ENCODE assay signal across 18 cellular contexts in the genomic region with DNA sequence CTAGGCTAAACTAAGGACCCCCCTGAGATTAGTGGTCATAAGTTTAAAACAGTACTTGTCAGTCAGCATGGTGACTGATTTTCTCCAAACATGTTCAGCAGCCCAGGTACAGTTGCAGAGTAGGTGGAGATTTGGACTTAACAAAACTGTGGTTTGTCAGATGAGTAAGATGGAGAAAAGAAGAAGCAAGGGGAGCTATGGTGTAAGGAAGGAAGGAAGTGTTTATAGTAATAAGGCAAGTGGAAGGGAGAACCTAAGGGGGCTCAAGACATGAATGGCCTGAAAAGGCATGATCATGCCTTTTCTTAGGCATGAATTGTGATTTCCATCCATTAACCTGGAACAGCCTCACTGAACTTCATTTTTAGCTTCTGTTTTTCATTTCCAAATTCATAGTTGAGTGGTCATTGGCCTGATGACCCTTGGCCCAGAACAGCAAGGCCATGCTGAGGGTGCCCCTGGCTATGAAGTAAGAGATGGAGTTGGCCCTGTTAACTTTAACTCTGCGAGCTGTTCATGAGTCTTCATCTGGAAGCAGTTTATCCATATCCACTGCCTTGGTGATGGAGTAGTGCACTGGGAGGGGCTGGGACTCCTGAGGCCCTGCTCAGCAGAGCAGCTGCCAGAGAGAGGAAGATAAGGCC.
A peak's percentile ranks its signal among the peaks of the same experiment; 100 is the strongest.
DNase-seq lines count a peak whose midpoint lies in the region; ATAC-seq, FAIRE-seq and TF ChIP-seq lines count a peak whose summit lies in the region.
"Had no signal": no experiment of that assay in that cellular context is flagged by ENCODE, and none has a peak within 500 bp of the region (broad histone marks: within the 10 kb centered on the region; RNA-seq: fewer than 3 reads in every experiment).

No MANE protein-coding gene starts in this region.

- no TSS peak for BruUV-seq in OCI-LY7 (replicated peaks; lab: Mats Ljungman, UMichigan)

- 0 out of 2 replicates have a peak, but pooled peaks cover 4% of the 10 kb centered on the region for H3K79me2 ChIP-seq in OCI-LY7 (ENCODE audit: insufficient read depth, low read depth, low read length)

- H3K36me3 ChIP-seq in right lobe of liver (no peaks in the 10 kb centered on the region), OCI-LY7 (ENCODE audit: insufficient read depth, low read length) (peaks cover 49% of the 10 kb centered on the region)
- H3K36me3 ChIP-seq: SJCRH30, uterus had no signal

- peaks cover 6% of the 10 kb centered on the region for H3K9me3 Mint-ChIP-seq in activated T-cell treated with anti-CD3 and anti-CD28 coated beads, Interleukin-2, amount 50 U/mL, for 4 hours

- H3K4me2 ChIP-seq in OCI-LY7 (ENCODE audit: low read length) = no peak overlapping the region

- H3K9me3 ChIP-seq in right lobe of liver (no peaks in the 10 kb centered on the region), OCI-LY7 (ENCODE audit: low read length) (peaks cover 11% of the 10 kb centered on the region)
- H3K9me3 ChIP-seq: uterus had no signal

- 0 out of 2 replicates have a peak, but pooled peaks cover 6% of the 10 kb centered on the region for H3K9me2 ChIP-seq in OCI-LY7 (ENCODE audit: insufficient read depth, low read length)

- H3K36me3 Mint-ChIP-seq in activated T-cell treated with anti-CD3 and anti-CD28 coated beads, Interleukin-2, amount 50 U/mL, for 4 hours (ENCODE audit: insufficient read depth) = peaks cover 42% of the 10 kb centered on the region

- TF ChIP-seq POLR2A in right lobe of liver (IDR thresholded peaks at IDR 0.05) = no peak
- no peak for TF ChIP-seq POLR2A in GM18505 (IDR thresholded peaks at IDR 0.05; ENCODE audit: borderline replicate concordance, extremely low read depth, insufficient read depth, insufficient read length)

- TF ChIP-seq CTCF in right lobe of liver (IDR thresholded peaks at IDR 0.05) (no peak), OCI-LY7 (conservative IDR thresholded peaks at IDR 0.05; ENCODE audit: low read length) (no peak)

- CTCF ChIA-PET in OCI-LY7 (lab: Charles Lee; ENCODE audit: unreplicated experiment) = no interaction called here

- H3K4me3 ChIP-seq in right lobe of liver = no peak overlapping the region
- no peak overlapping the region for H3K4me3 ChIP-seq in OCI-LY7 (ENCODE audit: low read depth, low read length, poor library complexity, severe bottlenecking)
- H3K4me3 ChIP-seq: SJCRH30, uterus had no signal

- H3K27me3 Mint-ChIP-seq in activated T-cell treated with anti-CD3 and anti-CD28 coated beads, Interleukin-2, amount 50 U/mL, for 4 hours (ENCODE audit: low read depth) = no peaks in the 10 kb centered on the region
- H3K27me3 Mint-ChIP-seq: CD8-positive, alpha-beta memory T cell had no signal

- POLR2A ChIA-PET in OCI-LY7 (lab: Charles Lee) = interaction anchor here (1.1 kb wide), 1 partner anchor 19 kb away, joined by 3 read pairs; no protein-coding TSS in a partner anchor

- no peak for DNase-seq in activated T-cell treated with anti-CD3 and anti-CD28 coated beads, Interleukin-2, amount 50 U/mL, for 4 hours
- no peak for DNase-seq in activated T-cell treated with anti-CD3 and anti-CD28 coated beads for 4 hours
- DNase-seq in GM18507 (ENCODE audit: extremely low spot score, insufficient read length, low read depth) = no peak
- DNase-seq in OCI-M1 (lab: John Stamatoyannopoulos, UW) = peak; percentile 21
- no peak for DNase-seq in right lobe of liver
- no peak for DNase-seq in OCI-LY7 (ENCODE audit: low spot score)
- no peak for DNase-seq in DMS53 (lab: John Stamatoyannopoulos, UW)
- DNase-seq: CD8-positive, alpha-beta memory T cell; effector CD4-positive, alpha-beta T cell; kidney; NCI-H187; NCI-H345; NK-92 treated with Interleukin-12 subunit alpha and Interleukin-12 subunit beta, amount 100 ng/mL, for 24 hours; SJCRH30; uterus had no signal

- H3K27ac ChIP-seq in right lobe of liver (no peak overlapping the region), OCI-LY7 (ENCODE audit: low read depth, low read length, poor library complexity, severe bottlenecking) (no peak overlapping the region)
- H3K27ac ChIP-seq: SJCRH30, uterus had no signal

- no peaks in the 10 kb centered on the region for H3K27me3 ChIP-seq in right lobe of liver
- H3K27me3 ChIP-seq: SJCRH30, uterus had no signal

- peak; percentile 18 for FAIRE-seq in GM18507 (lab: Jason Lieb, UNC)
- FAIRE-seq: kidney had no signal

- H3K4me3 Mint-ChIP-seq in activated T-cell treated with anti-CD3 and anti-CD28 coated beads, Interleukin-2, amount 50 U/mL, for 4 hours = no peak overlapping the region
- H3K4me3 Mint-ChIP-seq: CD8-positive, alpha-beta memory T cell; neural crest cell; T-helper 2 cell treated with Interferon-gamma antibody and Interleukin-4, amounts not matched to agents 5 μg/mL and 100 μg/mL, for 36 hours had no signal

- 20% methylated on average over 1 of the region's 1 CpG for WGBS in right lobe of liver (ENCODE audit: insufficient coverage, low coverage, low lambda C conversion rate, missing lambda C conversion rate)

- H4K20me1 ChIP-seq in OCI-LY7 (ENCODE audit: insufficient read depth, low read length) = peaks cover 5% of the 10 kb centered on the region; the same call in 1 of the 2 replicates

- H3K4me1 Mint-ChIP-seq in activated T-cell treated with anti-CD3 and anti-CD28 coated beads, Interleukin-2, amount 50 U/mL, for 4 hours (ENCODE audit: low read depth) = peaks cover 35% of the 10 kb centered on the region

- ATAC-seq in activated T-cell treated with anti-CD3 and anti-CD28 coated beads, Interleukin-2, amount 50 U/mL, for 4 hours = peak; percentile 41 to 48
- peak in 3 of 4 donors; percentile 21 to 56 (median 54) for ATAC-seq in right lobe of liver
- no peak for ATAC-seq in GM18505 (IDR thresholded peaks at IDR 0.05; ENCODE audit: unreplicated experiment)

- intact Hi-C loops in right lobe of liver (cut with DNase I) = no loop called here
- intact Hi-C loops in OCI-LY7 (cut with micrococcal nuclease; ENCODE audit: unreplicated experiment) = no loop called here

- peaks cover 0 to 13% (median 6%) of the 10 kb centered on the region in 4 donors for H3K4me1 ChIP-seq in right lobe of liver
- H3K4me1 ChIP-seq in OCI-LY7 (ENCODE audit: insufficient read depth, low read length, poor library complexity, severe bottlenecking) = no peaks in the 10 kb centered on the region
- H3K4me1 ChIP-seq: uterus had no signal

- H2AFZ ChIP-seq in OCI-LY7 (ENCODE audit: low read length) = no peak overlapping the region
